In genomic region chr12:108712164-108712924, GRCh38 we compare ENCODE assay signal across 13 cellular contexts. TPM values are rescaled to one million over a fixed set of nuclear protein-coding genes. Genes with fewer than 3 reads are reported as not detected.
DNase-seq lines count a peak whose midpoint lies in the region; ATAC-seq and TF ChIP-seq lines count a peak whose summit lies in the region.
"Had no signal": no experiment of that assay in that cellular context is flagged by ENCODE, and none has a peak within 500 bp of the region (broad histone marks: within the 10 kb centered on the region; RNA-seq: fewer than 3 reads in every experiment).

No MANE protein-coding gene starts in this region.

- no peaks in the 10 kb centered on the region for H3K27me3 ChIP-seq in upper lobe of right lung
- H3K27me3 ChIP-seq: SJSA1, vagina had no signal

- no peak overlapping the region for H3K4me3 ChIP-seq in upper lobe of right lung
- H3K4me3 ChIP-seq: SJSA1, vagina had no signal

- no peak overlapping the region for H3K27ac ChIP-seq in upper lobe of right lung
- H3K27ac ChIP-seq: SJSA1, vagina had no signal

- DNase-seq in AML-193 (lab: John Stamatoyannopoulos, UW) (peak; percentile 14 to 38), RPMI8226 (peak; percentile 39), left colon (no peak), DMS 273 treated with DMSO at 0.1 percent for 48 hours (lab: John Stamatoyannopoulos, UW) (no peak), upper lobe of right lung (no peak)
- DNase-seq in activated naive CD4-positive, alpha-beta T cell treated with anti-CD3 and anti-CD28 coated beads, Interleukin-2, amount 50 U/mL, for 16 hours: no peak
- DNase-seq: amygdala; stimulated activated CD4-positive, alpha-beta T cell treated with anti-CD3 and anti-CD28 coated beads, Interleukin-12 subunit alpha, Interleukin-12 subunit beta, amount 100 ng/mL, for 4 hours had no signal

- H3K4me1 ChIP-seq in upper lobe of right lung: peaks cover 40% of the 10 kb centered on the region

- H3K36me3 ChIP-seq in upper lobe of right lung: peaks cover 4% of the 10 kb centered on the region
- H3K36me3 ChIP-seq: vagina had no signal

- no peaks in the 10 kb centered on the region for H3K9me3 ChIP-seq in upper lobe of right lung
- H3K9me3 ChIP-seq: SJSA1, vagina had no signal

- peak; percentile 55 for ATAC-seq in HG02678 (IDR thresholded peaks at IDR 0.05; ENCODE audit: unreplicated experiment)
- peak; percentile 56 for ATAC-seq in left colon
- no peak for ATAC-seq in HG03571 (IDR thresholded peaks at IDR 0.05; ENCODE audit: unreplicated experiment)
- ATAC-seq in upper lobe of right lung: no peak
- ATAC-seq: HCT116 had no signal

- TF ChIP-seq CTCF in upper lobe of right lung (IDR thresholded peaks at IDR 0.05): no peak

- intact Hi-C loops in left colon (cut with DNase I, micrococcal nuclease) (no loop called here), upper lobe of right lung (cut with DNase I) (no loop called here)

RNA-seq across cellular contexts. Expression of gene CORO1C, which starts 19.0 kb away (rescaled TPM):
- 100 to 1,000 TPM in 1 of 2 donors, 10 to 100 TPM in 1; 85.6 to 128 TPM for total RNA-seq in left colon
- 257 TPM for total RNA-seq in upper lobe of right lung

Comparison
In these comparisons a context has a peak if more than half of its experiments do, and no peak if none do; other contexts are left out.
1. DNase-seq: peak in AML-193 (2 of 2) and RPMI8226 (single experiment); none in left colon (0 of 2), DMS 273 treated with DMSO at 0.1 percent for 48 hours (single experiment), activated naive CD4-positive, alpha-beta T cell treated with anti-CD3 and anti-CD28 coated beads, Interleukin-2, amount 50 U/mL, for 16 hours (single experiment) and upper lobe of right lung (single experiment).
2. ATAC-seq: peak in HG02678 (single experiment) and left colon (single experiment); none in HG03571 (single experiment) and upper lobe of right lung (single experiment).